In the genomic region with DNA sequence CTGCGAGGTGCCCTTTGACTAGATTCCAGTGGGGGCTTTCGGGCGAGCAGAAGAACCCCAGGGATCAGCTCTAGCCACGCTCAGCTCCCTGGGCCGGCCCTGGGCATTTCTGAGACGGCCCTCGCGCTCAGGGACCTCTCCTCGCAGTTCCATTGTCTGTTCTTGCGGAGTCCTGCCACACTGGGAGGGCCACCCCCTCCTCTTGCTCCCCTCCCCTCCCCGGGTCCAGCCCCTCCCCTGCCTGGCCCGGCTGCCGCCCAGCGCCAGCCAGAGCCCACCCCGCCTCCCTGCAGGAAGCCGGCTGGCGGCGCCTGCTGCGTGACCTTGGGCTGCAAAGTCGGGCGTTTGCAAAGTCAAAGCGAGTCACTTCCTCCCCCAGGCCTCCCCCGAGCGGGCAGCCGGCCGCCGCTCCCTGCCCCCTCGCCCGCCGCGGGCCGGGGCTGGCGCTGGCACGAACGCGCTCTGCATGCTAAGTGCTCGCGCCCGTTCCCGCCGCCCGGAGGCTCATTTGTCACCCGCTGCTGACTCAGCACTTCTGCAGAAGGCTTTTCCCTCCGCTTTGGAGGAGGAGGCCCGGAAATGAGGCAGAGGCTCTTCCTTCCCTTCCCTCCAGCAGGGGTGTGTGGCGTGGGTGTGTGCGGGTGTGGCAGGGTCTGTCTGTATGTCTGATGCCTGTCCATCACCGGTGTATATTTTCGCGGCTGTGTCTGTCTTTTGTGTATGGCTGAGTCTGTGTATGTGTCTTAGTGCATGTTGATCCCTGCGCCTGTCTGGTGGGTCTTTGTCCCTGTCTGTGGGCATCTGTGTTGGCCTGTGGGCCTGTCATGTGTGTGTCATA, we compare ENCODE assay signal across 1 cellular context.
TF ChIP-seq lines count a peak whose summit lies in the region.

No MANE protein-coding gene starts in this region.

TF ChIP-seq in K562, 482 proteins besides CTCF, POLR2A, EP300 and RAD21 (continued from another document and continues in another):
- TF ChIP-seq U2AF1 (optimal IDR thresholded peaks at IDR 0.05; ENCODE audit: low read depth, low read length): no peak
- TF ChIP-seq, protein P1, sequence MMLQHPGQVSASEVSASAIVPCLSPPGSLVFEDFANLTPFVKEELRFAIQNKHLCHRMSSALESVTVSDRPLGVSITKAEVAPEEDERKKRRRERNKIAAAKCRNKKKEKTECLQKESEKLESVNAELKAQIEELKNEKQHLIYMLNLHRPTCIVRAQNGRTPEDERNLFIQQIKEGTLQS (IDR thresholded peaks at IDR 0.05): no peak; the same call in 1 of the 2 replicates
- TF ChIP-seq, protein P1 (CRISPR knock-in tag; conservative IDR thresholded peaks at IDR 0.05): no peak
- no peak for TF ChIP-seq KDM4B (IDR thresholded peaks at IDR 0.05; ENCODE audit: borderline replicate concordance in 2 of 2, low read depth in 1 of 2)
- TF ChIP-seq ARID1B (IDR thresholded peaks at IDR 0.05): peak; percentile 76
- peak; percentile 22; the same call in 1 of the 2 replicates for TF ChIP-seq MEF2A (IDR thresholded peaks at IDR 0.05; ENCODE audit: control insufficient read depth, low read depth, low read length)
- TF ChIP-seq ZNF766 (CRISPR knock-in tag; conservative IDR thresholded peaks at IDR 0.05): 0 out of 2 replicates have a peak, but pooled peaks have one; percentile 21
- TF ChIP-seq, protein P2, sequence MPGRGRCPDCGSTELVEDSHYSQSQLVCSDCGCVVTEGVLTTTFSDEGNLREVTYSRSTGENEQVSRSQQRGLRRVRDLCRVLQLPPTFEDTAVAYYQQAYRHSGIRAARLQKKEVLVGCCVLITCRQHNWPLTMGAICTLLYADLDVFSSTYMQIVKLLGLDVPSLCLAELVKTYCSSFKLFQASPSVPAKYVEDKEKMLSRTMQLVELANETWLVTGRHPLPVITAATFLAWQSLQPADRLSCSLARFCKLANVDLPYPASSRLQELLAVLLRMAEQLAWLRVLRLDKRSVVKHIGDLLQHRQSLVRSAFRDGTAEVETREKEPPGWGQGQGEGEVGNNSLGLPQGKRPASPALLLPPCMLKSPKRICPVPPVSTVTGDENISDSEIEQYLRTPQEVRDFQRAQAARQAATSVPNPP (IDR thresholded peaks at IDR 0.05; ENCODE audit: borderline replicate concordance, insufficient read depth, insufficient read length): no peak
- TF ChIP-seq, protein P3, sequence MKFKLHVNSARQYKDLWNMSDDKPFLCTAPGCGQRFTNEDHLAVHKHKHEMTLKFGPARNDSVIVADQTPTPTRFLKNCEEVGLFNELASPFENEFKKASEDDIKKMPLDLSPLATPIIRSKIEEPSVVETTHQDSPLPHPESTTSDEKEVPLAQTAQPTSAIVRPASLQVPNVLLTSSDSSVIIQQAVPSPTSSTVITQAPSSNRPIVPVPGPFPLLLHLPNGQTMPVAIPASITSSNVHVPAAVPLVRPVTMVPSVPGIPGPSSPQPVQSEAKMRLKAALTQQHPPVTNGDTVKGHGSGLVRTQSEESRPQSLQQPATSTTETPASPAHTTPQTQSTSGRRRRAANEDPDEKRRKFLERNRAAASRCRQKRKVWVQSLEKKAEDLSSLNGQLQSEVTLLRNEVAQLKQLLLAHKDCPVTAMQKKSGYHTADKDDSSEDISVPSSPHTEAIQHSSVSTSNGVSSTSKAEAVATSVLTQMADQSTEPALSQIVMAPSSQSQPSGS (CRISPR knock-in tag; IDR thresholded peaks at IDR 0.05): no peak
- TF ChIP-seq, protein P4, sequence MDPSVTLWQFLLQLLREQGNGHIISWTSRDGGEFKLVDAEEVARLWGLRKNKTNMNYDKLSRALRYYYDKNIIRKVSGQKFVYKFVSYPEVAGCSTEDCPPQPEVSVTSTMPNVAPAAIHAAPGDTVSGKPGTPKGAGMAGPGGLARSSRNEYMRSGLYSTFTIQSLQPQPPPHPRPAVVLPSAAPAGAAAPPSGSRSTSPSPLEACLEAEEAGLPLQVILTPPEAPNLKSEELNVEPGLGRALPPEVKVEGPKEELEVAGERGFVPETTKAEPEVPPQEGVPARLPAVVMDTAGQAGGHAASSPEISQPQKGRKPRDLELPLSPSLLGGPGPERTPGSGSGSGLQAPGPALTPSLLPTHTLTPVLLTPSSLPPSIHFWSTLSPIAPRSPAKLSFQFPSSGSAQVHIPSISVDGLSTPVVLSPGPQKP (CRISPR knock-in tag; IDR thresholded peaks at IDR 0.05): no peak
- TF ChIP-seq GABPB2 (CRISPR knock-in tag; conservative IDR thresholded peaks at IDR 0.05): no peak
- TF ChIP-seq ZNF444 (CRISPR knock-in tag; IDR thresholded peaks at IDR 0.05): no peak
- no peak for TF ChIP-seq CHD4 (IDR thresholded peaks at IDR 0.05; ENCODE audit: insufficient read depth, insufficient replicate concordance, low read depth, low read length, poor library complexity, severe bottlenecking)
- 0 out of 2 replicates have a peak, but pooled peaks have one; percentile 28 for TF ChIP-seq GATAD2A (IDR thresholded peaks at IDR 0.05)
- TF ChIP-seq, protein P5, sequence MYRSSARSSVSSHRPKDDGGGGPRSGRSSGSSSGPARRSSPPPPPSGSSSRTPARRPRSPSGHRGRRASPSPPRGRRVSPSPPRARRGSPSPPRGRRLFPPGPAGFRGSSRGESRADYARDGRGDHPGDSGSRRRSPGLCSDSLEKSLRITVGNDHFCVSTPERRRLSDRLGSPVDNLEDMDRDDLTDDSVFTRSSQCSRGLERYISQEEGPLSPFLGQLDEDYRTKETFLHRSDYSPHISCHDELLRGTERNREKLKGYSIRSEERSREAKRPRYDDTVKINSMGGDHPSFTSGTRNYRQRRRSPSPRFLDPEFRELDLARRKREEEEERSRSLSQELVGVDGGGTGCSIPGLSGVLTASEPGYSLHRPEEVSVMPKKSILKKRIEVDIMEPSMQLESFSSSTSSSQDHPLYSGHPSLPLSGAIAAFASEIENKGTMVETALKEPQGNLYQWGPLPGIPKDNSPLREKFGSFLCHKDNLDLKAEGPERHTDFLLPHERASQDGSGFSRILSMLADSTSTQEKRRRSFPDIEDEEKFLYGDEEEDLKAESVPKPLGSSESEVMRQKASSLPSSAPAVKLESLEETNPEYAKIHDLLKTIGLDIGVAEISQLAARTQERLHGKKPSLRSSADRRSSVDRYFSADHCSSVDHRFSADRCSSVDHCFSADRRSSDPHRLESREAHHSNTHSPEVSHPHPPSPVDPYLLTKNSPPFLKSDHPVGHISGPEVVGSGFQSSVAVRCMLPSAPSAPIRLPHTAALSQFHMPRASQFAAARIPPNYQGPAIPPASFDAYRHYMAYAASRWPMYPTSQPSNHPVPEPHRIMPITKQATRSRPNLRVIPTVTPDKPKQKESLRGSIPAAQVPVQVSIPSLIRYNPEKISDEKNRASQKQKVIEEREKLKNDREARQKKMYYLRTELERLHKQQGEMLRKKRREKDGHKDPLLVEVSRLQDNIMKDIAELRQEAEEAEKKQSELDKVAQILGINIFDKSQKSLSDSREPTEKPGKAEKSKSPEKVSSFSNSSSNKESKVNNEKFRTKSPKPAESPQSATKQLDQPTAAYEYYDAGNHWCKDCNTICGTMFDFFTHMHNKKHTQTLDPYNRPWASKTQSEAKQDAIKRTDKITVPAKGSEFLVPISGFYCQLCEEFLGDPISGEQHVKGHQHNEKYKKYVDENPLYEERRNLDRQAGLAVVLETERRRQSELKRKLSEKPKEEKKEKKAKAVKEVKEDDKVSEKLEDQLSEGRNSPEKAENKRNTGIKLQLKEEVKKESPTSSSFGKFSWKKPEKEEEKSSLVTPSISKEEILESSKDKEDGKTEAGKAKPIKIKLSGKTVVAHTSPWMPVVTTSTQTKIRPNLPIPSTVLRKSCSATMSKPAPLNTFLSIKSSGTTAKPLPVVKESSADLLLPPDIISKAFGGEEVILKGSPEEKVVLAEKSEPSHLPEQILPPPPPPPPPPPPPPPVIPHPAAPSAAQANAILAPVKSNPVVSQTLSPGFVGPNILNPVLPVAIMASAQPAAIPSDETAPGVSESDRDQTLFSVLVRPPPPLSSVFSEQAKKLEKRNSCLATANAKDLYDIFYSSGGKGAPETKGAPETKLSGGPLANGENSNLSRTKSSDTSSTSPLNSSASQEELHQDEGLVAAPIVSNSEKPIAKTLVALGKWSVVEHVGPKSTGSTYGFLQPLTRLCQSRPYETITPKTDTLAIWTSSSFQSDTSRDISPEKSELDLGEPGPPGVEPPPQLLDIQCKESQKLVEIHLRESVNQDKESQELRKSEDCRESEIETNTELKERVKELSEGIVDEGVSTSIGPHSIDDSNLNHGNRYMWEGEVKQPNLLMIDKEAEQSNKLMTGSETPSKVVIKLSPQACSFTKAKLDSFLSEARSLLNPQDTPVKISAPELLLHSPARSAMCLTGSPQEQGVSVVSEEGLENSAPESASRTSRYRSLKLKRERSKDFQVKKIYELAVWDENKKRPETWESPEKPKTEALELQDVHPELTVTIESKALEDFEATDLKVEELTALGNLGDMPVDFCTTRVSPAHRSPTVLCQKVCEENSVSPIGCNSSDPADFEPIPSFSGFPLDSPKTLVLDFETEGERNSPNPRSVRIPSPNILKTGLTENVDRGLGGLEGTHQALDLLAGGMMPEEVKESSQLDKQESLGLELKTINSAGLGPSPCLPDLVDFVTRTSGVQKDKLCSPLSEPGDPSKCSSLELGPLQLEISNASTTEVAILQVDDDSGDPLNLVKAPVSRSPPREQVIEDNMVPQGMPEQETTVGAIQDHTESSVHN (IDR thresholded peaks at IDR 0.05; ENCODE audit: borderline replicate concordance in 1 of 2, low read depth in 1 of 2): peak in 1 of 2 experiments; percentile 43; a peak in 1 of 4 replicates
- TF ChIP-seq SNRNP70 (optimal IDR thresholded peaks at IDR 0.05; ENCODE audit: low read depth, low read length): no peak
- TF ChIP-seq, protein P6, sequence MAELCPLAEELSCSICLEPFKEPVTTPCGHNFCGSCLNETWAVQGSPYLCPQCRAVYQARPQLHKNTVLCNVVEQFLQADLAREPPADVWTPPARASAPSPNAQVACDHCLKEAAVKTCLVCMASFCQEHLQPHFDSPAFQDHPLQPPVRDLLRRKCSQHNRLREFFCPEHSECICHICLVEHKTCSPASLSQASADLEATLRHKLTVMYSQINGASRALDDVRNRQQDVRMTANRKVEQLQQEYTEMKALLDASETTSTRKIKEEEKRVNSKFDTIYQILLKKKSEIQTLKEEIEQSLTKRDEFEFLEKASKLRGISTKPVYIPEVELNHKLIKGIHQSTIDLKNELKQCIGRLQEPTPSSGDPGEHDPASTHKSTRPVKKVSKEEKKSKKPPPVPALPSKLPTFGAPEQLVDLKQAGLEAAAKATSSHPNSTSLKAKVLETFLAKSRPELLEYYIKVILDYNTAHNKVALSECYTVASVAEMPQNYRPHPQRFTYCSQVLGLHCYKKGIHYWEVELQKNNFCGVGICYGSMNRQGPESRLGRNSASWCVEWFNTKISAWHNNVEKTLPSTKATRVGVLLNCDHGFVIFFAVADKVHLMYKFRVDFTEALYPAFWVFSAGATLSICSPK (IDR thresholded peaks at IDR 0.05; ENCODE audit: borderline replicate concordance): no peak
- no peak for TF ChIP-seq HNRNPK (IDR thresholded peaks at IDR 0.05; ENCODE audit: low read depth, low read length, poor library complexity, severe bottlenecking)
- TF ChIP-seq, protein P7, sequence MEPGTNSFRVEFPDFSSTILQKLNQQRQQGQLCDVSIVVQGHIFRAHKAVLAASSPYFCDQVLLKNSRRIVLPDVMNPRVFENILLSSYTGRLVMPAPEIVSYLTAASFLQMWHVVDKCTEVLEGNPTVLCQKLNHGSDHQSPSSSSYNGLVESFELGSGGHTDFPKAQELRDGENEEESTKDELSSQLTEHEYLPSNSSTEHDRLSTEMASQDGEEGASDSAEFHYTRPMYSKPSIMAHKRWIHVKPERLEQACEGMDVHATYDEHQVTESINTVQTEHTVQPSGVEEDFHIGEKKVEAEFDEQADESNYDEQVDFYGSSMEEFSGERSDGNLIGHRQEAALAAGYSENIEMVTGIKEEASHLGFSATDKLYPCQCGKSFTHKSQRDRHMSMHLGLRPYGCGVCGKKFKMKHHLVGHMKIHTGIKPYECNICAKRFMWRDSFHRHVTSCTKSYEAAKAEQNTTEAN (CRISPR knock-in tag; IDR thresholded peaks at IDR 0.05): no peak
- TF ChIP-seq, protein P8, sequence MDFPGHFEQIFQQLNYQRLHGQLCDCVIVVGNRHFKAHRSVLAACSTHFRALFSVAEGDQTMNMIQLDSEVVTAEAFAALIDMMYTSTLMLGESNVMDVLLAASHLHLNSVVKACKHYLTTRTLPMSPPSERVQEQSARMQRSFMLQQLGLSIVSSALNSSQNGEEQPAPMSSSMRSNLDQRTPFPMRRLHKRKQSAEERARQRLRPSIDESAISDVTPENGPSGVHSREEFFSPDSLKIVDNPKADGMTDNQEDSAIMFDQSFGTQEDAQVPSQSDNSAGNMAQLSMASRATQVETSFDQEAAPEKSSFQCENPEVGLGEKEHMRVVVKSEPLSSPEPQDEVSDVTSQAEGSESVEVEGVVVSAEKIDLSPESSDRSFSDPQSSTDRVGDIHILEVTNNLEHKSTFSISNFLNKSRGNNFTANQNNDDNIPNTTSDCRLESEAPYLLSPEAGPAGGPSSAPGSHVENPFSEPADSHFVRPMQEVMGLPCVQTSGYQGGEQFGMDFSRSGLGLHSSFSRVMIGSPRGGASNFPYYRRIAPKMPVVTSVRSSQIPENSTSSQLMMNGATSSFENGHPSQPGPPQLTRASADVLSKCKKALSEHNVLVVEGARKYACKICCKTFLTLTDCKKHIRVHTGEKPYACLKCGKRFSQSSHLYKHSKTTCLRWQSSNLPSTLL (IDR thresholded peaks at IDR 0.05): no peak
- TF ChIP-seq NFXL1 (CRISPR knock-in tag; IDR thresholded peaks at IDR 0.05): no peak
- TF ChIP-seq FOXJ2 (tag; IDR thresholded peaks at IDR 0.05): no peak
- no peak for TF ChIP-seq JUNB (CRISPR knock-in tag; conservative IDR thresholded peaks at IDR 0.05)
- TF ChIP-seq TEAD4 (IDR thresholded peaks at IDR 0.05; ENCODE audit: low read length): peak; percentile 61
- TF ChIP-seq TEAD4 (CRISPR knock-in tag; IDR thresholded peaks at IDR 0.05; ENCODE audit: borderline replicate concordance): no peak
- TF ChIP-seq CHD2 (IDR thresholded peaks at IDR 0.05; ENCODE audit: low read depth, low read length): no peak
- no peak for TF ChIP-seq ZNF57 (CRISPR knock-in tag; IDR thresholded peaks at IDR 0.05)
- TF ChIP-seq MTA2 (IDR thresholded peaks at IDR 0.05; ENCODE audit: low read depth): no peak
- no peak for TF ChIP-seq KLF6 (CRISPR knock-in tag; IDR thresholded peaks at IDR 0.05; ENCODE audit: borderline replicate concordance)
- no peak for TF ChIP-seq ZEB2 (IDR thresholded peaks at IDR 0.05)
- TF ChIP-seq, protein P9, sequence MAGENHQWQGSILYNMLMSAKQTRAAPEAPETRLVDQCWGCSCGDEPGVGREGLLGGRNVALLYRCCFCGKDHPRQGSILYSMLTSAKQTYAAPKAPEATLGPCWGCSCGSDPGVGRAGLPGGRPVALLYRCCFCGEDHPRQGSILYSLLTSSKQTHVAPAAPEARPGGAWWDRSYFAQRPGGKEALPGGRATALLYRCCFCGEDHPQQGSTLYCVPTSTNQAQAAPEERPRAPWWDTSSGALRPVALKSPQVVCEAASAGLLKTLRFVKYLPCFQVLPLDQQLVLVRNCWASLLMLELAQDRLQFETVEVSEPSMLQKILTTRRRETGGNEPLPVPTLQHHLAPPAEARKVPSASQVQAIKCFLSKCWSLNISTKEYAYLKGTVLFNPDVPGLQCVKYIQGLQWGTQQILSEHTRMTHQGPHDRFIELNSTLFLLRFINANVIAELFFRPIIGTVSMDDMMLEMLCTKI (IDR thresholded peaks at IDR 0.05; ENCODE audit: partially characterized antibody): no peak
- TF ChIP-seq ELF4 (CRISPR knock-in tag; IDR thresholded peaks at IDR 0.05): 0 out of 2 replicates have a peak, but pooled peaks have one; percentile 60
- TF ChIP-seq, protein P10, sequence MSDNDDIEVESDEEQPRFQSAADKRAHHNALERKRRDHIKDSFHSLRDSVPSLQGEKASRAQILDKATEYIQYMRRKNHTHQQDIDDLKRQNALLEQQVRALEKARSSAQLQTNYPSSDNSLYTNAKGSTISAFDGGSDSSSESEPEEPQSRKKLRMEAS (CRISPR knock-in tag; IDR thresholded peaks at IDR 0.05): peak; percentile 74
